12 cellular contexts compared by ENCODE assay signal in genomic region chr7:141161550-141161949, GRCh38.
"Had no signal": no experiment of that assay in that cellular context is flagged by ENCODE, and none has a peak within 500 bp of the region (broad histone marks: within the 10 kb centered on the region; RNA-seq: fewer than 3 reads in every experiment).

No MANE protein-coding gene starts in this region.

- H3K36me3 ChIP-seq: gastroesophageal sphincter, right atrium auricular region had no signal

- H3K4me3 ChIP-seq: gastroesophageal sphincter, right atrium auricular region had no signal

- H3K4me1 Mint-ChIP-seq: mesothelial cell of epicardium, nephron had no signal

- H3K27me3 ChIP-seq: gastroesophageal sphincter, right atrium auricular region had no signal

- H3K4me1 ChIP-seq: gastroesophageal sphincter, right atrium auricular region had no signal

- ATAC-seq: gastroesophageal sphincter, left lobe of liver had no signal

- H3K27me3 Mint-ChIP-seq: type B pancreatic cell had no signal

- H3K36me3 Mint-ChIP-seq: mesothelial cell of epicardium, type B pancreatic cell had no signal

- H3K27ac Mint-ChIP-seq: mesothelial cell of epicardium, nephron, type B pancreatic cell had no signal

- H3K9me3 ChIP-seq: gastroesophageal sphincter, right atrium auricular region had no signal

- DNase-seq: dermis blood vessel endothelial cell; glutamatergic neuron; islet precursor cell; small intestine; stimulated activated CD4-positive, alpha-beta T cell treated with anti-CD3 and anti-CD28 coated beads, Interleukin-12 subunit alpha, Interleukin-12 subunit beta, amount 100 ng/mL, for 4 hours; stimulated activated naive CD4-positive, alpha-beta T cell treated with Interleukin-2 at 50 U/mL for 16 hours had no signal

- H3K4me3 Mint-ChIP-seq: mesothelial cell of epicardium, nephron, type B pancreatic cell had no signal

- H3K9me3 Mint-ChIP-seq: mesothelial cell of epicardium, nephron, type B pancreatic cell had no signal

- H3K27ac ChIP-seq: gastroesophageal sphincter, right atrium auricular region had no signal
